ENCODE assay signal across 1 cellular context in genomic region chr19:19165396-19165795, GRCh38.
A peak's percentile ranks its signal among the peaks of the same experiment; 100 is the strongest.
TF ChIP-seq lines count a peak whose summit lies in the region.

No MANE protein-coding gene starts in this region.

TF ChIP-seq in H1, 55 proteins besides CTCF, POLR2A, EP300 and RAD21:
- TF ChIP-seq CHD7 (IDR thresholded peaks at IDR 0.05; ENCODE audit: insufficient replicate concordance, low read length), result no peak
- peak; percentile 95 for TF ChIP-seq KDM1A (IDR thresholded peaks at IDR 0.05; ENCODE audit: borderline replicate concordance, low read length)
- TF ChIP-seq HDAC2 (IDR thresholded peaks at IDR 0.05; ENCODE audit: borderline replicate concordance in 1 of 2, low read depth in 2 of 2, low read length in 2 of 2), result peak in 1 of 2 experiments; percentile 75; a peak in 1 of 4 replicates
